In the genomic region with DNA sequence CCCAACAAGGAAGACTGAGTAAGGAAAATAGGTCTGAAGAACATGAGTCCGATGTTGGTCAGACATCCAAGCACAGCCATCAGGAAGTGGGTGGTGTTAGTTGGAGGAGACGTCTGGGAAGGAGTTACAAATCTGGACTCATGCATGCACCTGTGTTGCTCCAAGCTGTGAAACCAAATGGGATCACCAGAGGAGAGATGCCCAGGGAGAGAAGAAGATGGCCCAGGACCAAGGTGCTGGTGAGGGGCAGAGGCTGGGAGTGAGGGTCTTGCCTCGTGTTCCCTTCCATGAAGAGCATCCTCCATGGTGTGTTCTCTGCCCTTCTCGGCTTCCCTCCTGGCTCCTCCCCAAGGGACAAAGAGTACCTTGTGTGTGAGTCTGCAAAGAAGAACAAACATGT, we compare ENCODE assay signal across 23 cellular contexts.
"Had no signal": no experiment of that assay in that cellular context is flagged by ENCODE, and none has a peak within 500 bp of the region (broad histone marks: within the 10 kb centered on the region; RNA-seq: fewer than 3 reads in every experiment).

No MANE protein-coding gene starts in this region.

- H3K4me1 ChIP-seq: foreskin keratinocyte, gastrocnemius medialis, heart left ventricle had no signal

- H3K4me3 ChIP-seq: gastrocnemius medialis, heart left ventricle had no signal

- H3K27ac Mint-ChIP-seq: activated B cell treated with CpG ODN at 0.5 μM for 24 hours; activated CD4-positive, alpha-beta memory T cell treated with anti-CD3 and anti-CD28 coated beads, Interleukin-2, amount 10 ng/mL, durations not matched to agents 7 days and 5 days; activated naive CD4-positive, alpha-beta T cell treated with anti-CD3 and anti-CD28 coated beads for 36 hours; activated naive CD4-positive, alpha-beta T cell treated with anti-CD3 and anti-CD28 coated beads, Interleukin-2, amount 50 U/mL, for 24 hours; activated naive CD8-positive, alpha-beta T cell treated with anti-CD3 and anti-CD28 coated beads, Interleukin-2, amount 10 ng/mL, durations not matched to agents 7 days and 5 days; activated T-helper 1 cell treated with anti-CD3 and anti-CD28 coated beads, Interleukin-12 subunit alpha, Interleukin-12 subunit beta, Interleukin-2, Interleukin-4 antibody, amounts not matched to agents 30 ng/mL and 10 ng/mL and 1 ng/mL, durations not matched to agents 14 hours and 24 hours and 36 hours; activated T-helper 2 cell treated with anti-CD3 and anti-CD28 coated beads, Interferon-gamma antibody, Interleukin-2, Interleukin-4, amounts not matched to agents 10 μg/mL and 5 μg/mL and 100 μg/mL, durations not matched to agents 14 hours and 24 hours and 36 hours; endodermal cell had no signal

- H3K4me3 Mint-ChIP-seq: activated B cell treated with CpG ODN at 0.5 μM for 24 hours; activated CD4-positive, alpha-beta memory T cell treated with anti-CD3 and anti-CD28 coated beads, Interleukin-2, amount 10 ng/mL, durations not matched to agents 7 days and 5 days; activated naive CD4-positive, alpha-beta T cell treated with anti-CD3 and anti-CD28 coated beads for 36 hours; activated naive CD4-positive, alpha-beta T cell treated with anti-CD3 and anti-CD28 coated beads, Interleukin-2, amount 50 U/mL, for 24 hours; activated naive CD8-positive, alpha-beta T cell treated with anti-CD3 and anti-CD28 coated beads, Interleukin-2, amount 10 ng/mL, durations not matched to agents 7 days and 5 days; activated T-helper 1 cell treated with anti-CD3 and anti-CD28 coated beads, Interleukin-12 subunit alpha, Interleukin-12 subunit beta, Interleukin-2, Interleukin-4 antibody, amounts not matched to agents 30 ng/mL and 10 ng/mL and 1 ng/mL, durations not matched to agents 14 hours and 24 hours and 36 hours; central memory CD8-positive, alpha-beta T cell; endodermal cell had no signal

- H3K36me3 Mint-ChIP-seq: activated naive CD8-positive, alpha-beta T cell treated with anti-CD3 and anti-CD28 coated beads, Interleukin-2, amount 10 ng/mL, durations not matched to agents 7 days and 5 days had no signal

- H3K27me3 ChIP-seq: brain microvascular endothelial cell, foreskin keratinocyte, gastrocnemius medialis had no signal

- DNase-seq: activated B cell treated with CpG ODN at 0.5 μM for 24 hours; activated CD4-positive, alpha-beta memory T cell treated with anti-CD3 and anti-CD28 coated beads, Interleukin-2, amount 10 ng/mL, durations not matched to agents 7 days and 5 days; activated CD4-positive, alpha-beta T cell treated with anti-CD3 and anti-CD28 coated beads for 48 hours; activated CD4-positive, alpha-beta T cell treated with anti-CD3 and anti-CD28 coated beads, Interleukin-2, amount 50 U/mL, for 4 hours; activated effector memory CD4-positive, alpha-beta T cell treated with anti-CD3 and anti-CD28 coated beads, Interleukin-2, amount 50 U/mL, for 16 hours; activated naive CD4-positive, alpha-beta T cell treated with anti-CD3 and anti-CD28 coated beads for 36 hours; activated naive CD8-positive, alpha-beta T cell treated with anti-CD3 and anti-CD28 coated beads, Interleukin-2, amount 10 ng/mL, durations not matched to agents 7 days and 5 days; activated T-cell treated with anti-CD3 and anti-CD28 coated beads, Interleukin-2, amount 50 U/mL, for 1 hour; activated T-cell treated with anti-CD3 and anti-CD28 coated beads, Interleukin-2, amount 50 U/mL, for 48 hours; anterior cingulate cortex; brain microvascular endothelial cell; effector memory CD4-positive, alpha-beta T cell; endodermal cell; foreskin keratinocyte; gastrocnemius medialis; glutamatergic neuron; heart left ventricle; T-helper 2 cell; WERI-Rb-1 had no signal

- H3K4me1 Mint-ChIP-seq: activated B cell treated with CpG ODN at 0.5 μM for 24 hours; activated CD4-positive, alpha-beta memory T cell treated with anti-CD3 and anti-CD28 coated beads, Interleukin-2, amount 10 ng/mL, durations not matched to agents 7 days and 5 days; activated naive CD4-positive, alpha-beta T cell treated with anti-CD3 and anti-CD28 coated beads, Interleukin-2, amount 50 U/mL, for 24 hours; activated naive CD8-positive, alpha-beta T cell treated with anti-CD3 and anti-CD28 coated beads, Interleukin-2, amount 10 ng/mL, durations not matched to agents 7 days and 5 days; central memory CD8-positive, alpha-beta T cell; endodermal cell had no signal

- H3K27ac ChIP-seq: brain microvascular endothelial cell, foreskin keratinocyte, gastrocnemius medialis, heart left ventricle, WERI-Rb-1 had no signal

- H3K36me3 ChIP-seq: brain microvascular endothelial cell, gastrocnemius medialis, heart left ventricle, WERI-Rb-1 had no signal
